ENCODE assay signal across 10 cellular contexts in the genomic region with DNA sequence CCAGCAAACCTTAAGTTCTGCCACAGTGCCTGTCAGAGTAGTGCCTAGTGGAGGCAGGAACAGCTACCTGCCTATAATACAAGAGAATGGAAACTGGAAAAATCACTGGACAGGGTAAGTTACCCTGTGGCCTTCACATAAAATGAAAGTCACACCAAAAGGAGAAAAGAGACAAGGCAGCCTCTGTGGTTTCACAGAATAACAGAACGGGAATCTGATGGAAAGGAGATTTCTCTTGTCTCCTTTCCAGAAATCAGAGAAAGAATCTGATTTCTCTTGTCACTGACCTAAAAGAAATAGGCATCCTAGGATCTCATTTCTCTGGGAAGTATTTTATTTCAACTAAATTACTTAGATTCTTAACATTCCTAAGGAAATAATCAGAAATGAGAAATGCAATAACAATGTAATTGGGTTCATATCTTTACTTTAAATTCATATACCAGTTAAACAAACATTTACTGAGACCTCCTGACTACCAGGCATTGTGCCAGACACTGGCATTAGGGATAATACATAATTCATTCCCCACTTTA. TPM values are rescaled to one million over a fixed set of nuclear protein-coding genes. Genes with fewer than 3 reads are reported as not detected.
DNase-seq lines count a peak whose midpoint lies in the region; TF ChIP-seq lines count a peak whose summit lies in the region.
"Had no signal": no experiment of that assay in that cellular context is flagged by ENCODE, and none has a peak within 500 bp of the region (broad histone marks: within the 10 kb centered on the region; RNA-seq: fewer than 3 reads in every experiment).

No MANE protein-coding gene starts in this region.

- H3K27ac ChIP-seq in VCaP (peak overlapping the region; percentile 46), temporal lobe (ENCODE audit: low read depth, low read length) (peak overlapping the region; percentile 63)

- intact Hi-C loops in posterior vena cava (cut with DNase I): loop anchor here in 1 of 2 donors (10.0 kb wide), 1 partner anchor 134 kb away; no protein-coding TSS in a partner anchor

- TF ChIP-seq CTCF in HFF-Myc (IDR thresholded peaks at IDR 0.05; ENCODE audit: low read depth, low read length, missing control alignments): no peak
- no peak for TF ChIP-seq CTCF in VCaP (conservative IDR thresholded peaks at IDR 0.05)

- DNase-seq in HFF-Myc (ENCODE audit: extremely low read depth, low read depth) (peak; percentile 54), glomerular endothelial cell (ENCODE audit: extremely low read depth, low read depth, low spot score) (peak; percentile 77), NCI-H510A (lab: John Stamatoyannopoulos, UW) (no peak), NCI-H2196 (lab: John Stamatoyannopoulos, UW; ENCODE audit: unreplicated experiment) (no peak), posterior vena cava (ENCODE audit: low spot score) (no peak), NCI-H1417 (lab: John Stamatoyannopoulos, UW) (no peak)
- DNase-seq: aorta; NK-92 treated with Interleukin-12 subunit alpha and Interleukin-12 subunit beta, amount 100 ng/mL, for 24 hours had no signal

- H3K4me3 ChIP-seq in HFF-Myc (replicated peaks; ENCODE audit: low read depth, low read length): no peak overlapping the region; the same call in 1 of the 2 replicates

RNA-seq across cellular contexts. Expression of gene PRCP, which starts 41.6 kb away (rescaled TPM):
- 138 and 215 TPM in 2 replicates for total RNA-seq in glomerular endothelial cell
- 32.9 TPM for total RNA-seq in temporal lobe
- total RNA-seq in posterior vena cava: 100 to 1,000 TPM in 1 of 2 donors, 10 to 100 TPM in 1; 75.9 to 107 TPM

RNA-seq across cellular contexts. Expression of gene DDIAS, which starts 42.9 kb away (rescaled TPM):
- total RNA-seq in glomerular endothelial cell (1.2 and 4.2 TPM in 2 replicates), temporal lobe (2.5 TPM), posterior vena cava (1 to 10 TPM in 1 of 2 donors, under 1 TPM in 1; 0.86 to 1.2 TPM)

Comparison
In these comparisons a context has a peak if more than half of its experiments do, and no peak if none do; other contexts are left out.
1. DNase-seq: peak in HFF-Myc (single experiment) and glomerular endothelial cell (single experiment); none in NCI-H510A (single experiment), NCI-H2196 (single experiment), posterior vena cava (single experiment) and NCI-H1417 (0 of 3).